Comparison of ENCODE assay signal across 8 cellular contexts in genomic region chr15:81133782-81134461, GRCh38. TPM values are rescaled to one million over a fixed set of nuclear protein-coding genes. Genes with fewer than 3 reads are reported as not detected.
A peak's percentile ranks its signal among the peaks of the same experiment; 100 is the strongest.
DNase-seq lines count a peak whose midpoint lies in the region; ATAC-seq and TF ChIP-seq lines count a peak whose summit lies in the region.

A gene with protein sequence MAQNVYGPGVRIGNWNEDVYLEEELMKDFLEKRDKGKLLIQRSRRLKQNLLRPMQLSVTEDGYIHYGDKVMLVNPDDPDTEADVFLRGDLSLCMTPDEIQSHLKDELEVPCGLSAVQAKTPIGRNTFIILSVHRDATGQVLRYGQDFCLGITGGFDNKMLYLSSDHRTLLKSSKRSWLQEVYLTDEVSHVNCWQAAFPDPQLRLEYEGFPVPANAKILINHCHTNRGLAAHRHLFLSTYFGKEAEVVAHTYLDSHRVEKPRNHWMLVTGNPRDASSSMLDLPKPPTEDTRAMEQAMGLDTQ (plus strand): TSS chr15:81134270. CDS start chr15:81134330, 60 bp downstream.

- peaks cover 0 to 11% (median 5%) of the 10 kb centered on the region in 3 donors for H3K36me3 Mint-ChIP-seq in naive thymus-derived CD8-positive, alpha-beta T cell

- peak; percentile 50 for DNase-seq in DMS153 (lab: John Stamatoyannopoulos, UW)
- peak; percentile 3 for DNase-seq in NCI-H1694 treated with DMSO at 0.1 percent for 48 hours (lab: John Stamatoyannopoulos, UW)
- peak; percentile 32 for DNase-seq in activated CD8-positive, alpha-beta memory T cell treated with anti-CD3 and anti-CD28 coated beads, Interleukin-2, amount 50 U/mL, for 4 hours
- DNase-seq in fibroblast of the aortic adventitia (ENCODE audit: low read depth) = peak; percentile 51
- peak in 3 of 10 donors; percentile 3 to 21 (median 6) for DNase-seq in naive thymus-derived CD8-positive, alpha-beta T cell
- DNase-seq in superior temporal gyrus (ENCODE audit: extremely low spot score) = peak; percentile 90
- no peak for DNase-seq in HuH-7 (ENCODE audit: low spot score)

- no peak for TF ChIP-seq CTCF in fibroblast of the aortic adventitia (IDR thresholded peaks at IDR 0.05; ENCODE audit: insufficient read depth, low read length)

- H3K27ac Mint-ChIP-seq in naive thymus-derived CD8-positive, alpha-beta T cell = peak within 1 kb of the TSS in 2 of 10 donors; percentile 49 to 66

- H3K4me3 Mint-ChIP-seq in naive thymus-derived CD8-positive, alpha-beta T cell = peak within 1 kb of the TSS; percentile 24 to 77 (median 55)

- peaks cover 0 to 21% (median 5%) of the 10 kb centered on the region in 9 donors for H3K9me3 Mint-ChIP-seq in naive thymus-derived CD8-positive, alpha-beta T cell

- H3K4me1 Mint-ChIP-seq in naive thymus-derived CD8-positive, alpha-beta T cell = peaks cover 4 to 12% (median 11%) of the 10 kb centered on the region in 4 donors

- ATAC-seq in naive thymus-derived CD8-positive, alpha-beta T cell = peak; percentile 46 to 64
- ATAC-seq in HG03045 (IDR thresholded peaks at IDR 0.05; ENCODE audit: unreplicated experiment) = no peak

- POLR2A ChIA-PET in naive thymus-derived CD8-positive, alpha-beta T cell (lab: Charles Lee) = no interaction called here

- H3K27me3 Mint-ChIP-seq in naive thymus-derived CD8-positive, alpha-beta T cell = peaks cover 37 to 74% (median 49%) of the 10 kb centered on the region in 5 donors

- peak within 1 kb of the TSS; percentile 54 for H3K4me3 ChIP-seq in fibroblast of the aortic adventitia (ENCODE audit: low read depth, low read length)

RNA-seq across cellular contexts. Expression of the gene that starts here (rescaled TPM):
- total RNA-seq in fibroblast of the aortic adventitia (ENCODE audit: low replicate concordance) = 4.0 TPM in 1 of 2 replicates, not detected in the other
- under 1 TPM in 1 of 2 experiments, not detected in 1; 0.21 TPM for total RNA-seq in naive thymus-derived CD8-positive, alpha-beta T cell
- polyA plus RNA-seq in naive thymus-derived CD8-positive, alpha-beta T cell = not detected

Comparison
In these comparisons a context has a peak if more than half of its experiments do, and no peak if none do; other contexts are left out.
1. Peak in ATAC-seq in naive thymus-derived CD8-positive, alpha-beta T cell; RNA of the gene not detected or under 1 TPM.